In the genomic region with DNA sequence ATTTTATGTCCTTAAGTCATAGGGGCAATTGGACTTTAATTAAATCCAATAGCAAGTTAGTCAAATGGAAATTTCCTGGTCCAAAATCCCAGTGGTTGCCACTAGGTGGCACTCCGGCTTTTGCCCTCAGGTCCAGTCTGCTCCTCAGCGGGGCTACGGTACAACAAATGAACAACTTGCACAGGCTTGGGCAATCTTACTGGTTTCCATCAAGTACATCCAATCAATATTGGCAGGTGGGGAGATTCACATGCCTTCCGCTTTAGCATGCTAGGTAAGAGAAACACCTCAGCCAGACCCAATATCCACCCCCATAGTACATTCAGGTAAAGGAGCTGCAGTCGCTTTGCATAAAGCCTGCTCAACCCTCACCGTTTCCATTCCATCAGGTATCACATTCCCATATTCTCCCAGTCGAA, we compare ENCODE assay signal across 8 cellular contexts. TPM values are rescaled to one million over a fixed set of nuclear protein-coding genes. Genes with fewer than 3 reads are reported as not detected.
DNase-seq lines count a peak whose midpoint lies in the region; ATAC-seq and TF ChIP-seq lines count a peak whose summit lies in the region.

No MANE protein-coding gene starts in this region.

- H3K27ac Mint-ChIP-seq in osteocyte (ENCODE audit: unreplicated experiment) (no peak overlapping the region), type B pancreatic cell (no peak overlapping the region)

- H2AFZ ChIP-seq in DND-41 (ENCODE audit: low read depth, low read length), result no peak overlapping the region
- H2AFZ ChIP-seq in KMS-11 (ENCODE audit: low read depth), result no peak overlapping the region

- no peaks in the 10 kb centered on the region for H3K9me3 ChIP-seq in DND-41 (ENCODE audit: insufficient read depth, low read length, severe bottlenecking)

- H3K36me3 Mint-ChIP-seq in osteocyte (ENCODE audit: unreplicated experiment), result peaks cover 11% of the 10 kb centered on the region
- peaks cover 8% of the 10 kb centered on the region for H3K36me3 Mint-ChIP-seq in type B pancreatic cell

- H3K36me3 ChIP-seq in DND-41 (ENCODE audit: insufficient read depth, low read length) (peaks cover 11% of the 10 kb centered on the region; the same call in 1 of the 2 replicates), KMS-11 (ENCODE audit: insufficient read depth) (no peaks in the 10 kb centered on the region)

- TF ChIP-seq CTCF in DND-41 (IDR thresholded peaks at IDR 0.05; ENCODE audit: borderline replicate concordance, extremely low read depth, low read length, poor library complexity, severe bottlenecking) (peak; percentile 90), KMS-11 (conservative IDR thresholded peaks at IDR 0.05; ENCODE audit: low read depth, low read length) (peak; percentile 87), foreskin keratinocyte (conservative IDR thresholded peaks at IDR 0.05) (peak; percentile 97), osteocyte (IDR thresholded peaks at IDR 0.05) (peak; percentile 86), type B pancreatic cell (conservative IDR thresholded peaks at IDR 0.05) (peak; percentile 91)

- H3K27me3 Mint-ChIP-seq in osteocyte (ENCODE audit: unreplicated experiment), result no peaks in the 10 kb centered on the region
- no peaks in the 10 kb centered on the region for H3K27me3 Mint-ChIP-seq in type B pancreatic cell

- H3K9me3 Mint-ChIP-seq in osteocyte (ENCODE audit: unreplicated experiment), result no peaks in the 10 kb centered on the region
- H3K9me3 Mint-ChIP-seq in type B pancreatic cell, result no peaks in the 10 kb centered on the region

- H3K4me3 ChIP-seq in DND-41 (ENCODE audit: low read depth in 1 of 2, low read length in 2 of 2) (no peak overlapping the region), KMS-11 (IDR thresholded peaks at IDR 0.05; ENCODE audit: insufficient read depth, low read depth, low read length) (no peak overlapping the region)

- H3K27ac ChIP-seq in DND-41 (ENCODE audit: low read length) (no peak overlapping the region), KMS-11 (no peak overlapping the region), foreskin keratinocyte (no peak overlapping the region)

- H3K4me1 ChIP-seq in DND-41 (ENCODE audit: insufficient read depth, low read length), result peaks cover 16% of the 10 kb centered on the region
- H3K4me1 ChIP-seq in KMS-11 (ENCODE audit: low read depth, poor library complexity, severe bottlenecking), result peaks cover 4% of the 10 kb centered on the region
- no peaks in the 10 kb centered on the region for H3K4me1 ChIP-seq in foreskin keratinocyte

- H3K4me2 ChIP-seq in DND-41 (ENCODE audit: insufficient read depth, low read length) (no peak overlapping the region), KMS-11 (no peak overlapping the region)

- peak; percentile 75 for DNase-seq in DND-41
- peak; percentile 25 to 61 for DNase-seq in SHP77 (lab: John Stamatoyannopoulos, UW)
- DNase-seq in activated T-helper 9 cell treated with anti-CD3 and anti-CD28 coated beads, Interleukin-2, amount 50 U/mL, for 16 hours (ENCODE audit: low read depth), result peak; percentile 57
- DNase-seq in foreskin keratinocyte, result peak in 1 of 2 donors; percentile 51
- no peak for DNase-seq in osteocyte (ENCODE audit: extremely low spot score, unreplicated experiment)
- no peak for DNase-seq in type B pancreatic cell (ENCODE audit: extremely low spot score, unreplicated experiment)

- H3K9ac ChIP-seq in DND-41 (ENCODE audit: low read depth, low read length), result no peak overlapping the region
- no peak overlapping the region for H3K9ac ChIP-seq in KMS-11

- H3K79me2 ChIP-seq in DND-41 (ENCODE audit: insufficient read depth, low read length) (peaks cover 10% of the 10 kb centered on the region), KMS-11 (ENCODE audit: insufficient read depth, low read depth) (no peaks in the 10 kb centered on the region)

- H3K27me3 ChIP-seq in DND-41 (ENCODE audit: insufficient read depth, low read length, poor library complexity) (no peaks in the 10 kb centered on the region), KMS-11 (ENCODE audit: insufficient read depth, low read depth) (no peaks in the 10 kb centered on the region), foreskin keratinocyte (no peaks in the 10 kb centered on the region)

- ATAC-seq in DND-41 (ENCODE audit: insufficient read depth, low read depth) (peak; percentile 70), foreskin keratinocyte (peak; percentile 57), GM18505 (IDR thresholded peaks at IDR 0.05; ENCODE audit: unreplicated experiment) (no peak)

- H3K4me3 Mint-ChIP-seq in osteocyte (ENCODE audit: unreplicated experiment) (no peak overlapping the region), type B pancreatic cell (no peak overlapping the region)

- H3K4me1 Mint-ChIP-seq in osteocyte (ENCODE audit: unreplicated experiment) (peaks cover 7% of the 10 kb centered on the region), type B pancreatic cell (ENCODE audit: unreplicated experiment) (no peaks in the 10 kb centered on the region)

- H4K20me1 ChIP-seq in DND-41 (ENCODE audit: insufficient read depth, low read length) (peaks cover 8% of the 10 kb centered on the region), KMS-11 (ENCODE audit: insufficient read depth) (no peaks in the 10 kb centered on the region)

- no peak for TF ChIP-seq POLR2A in GM18505 (IDR thresholded peaks at IDR 0.05; ENCODE audit: borderline replicate concordance, extremely low read depth, insufficient read depth, insufficient read length)

RNA-seq across cellular contexts. Expression of a gene that starts 6.3 kb away (rescaled TPM):
- total RNA-seq in foreskin keratinocyte (4.6 and 6.0 TPM in 2 replicates), osteocyte (10.7 and 11.1 TPM in 2 replicates), type B pancreatic cell (ENCODE audit: low replicate concordance) (10.2 and 29.5 TPM in 2 replicates)
- polyA plus RNA-seq in foreskin keratinocyte, result 6.3 and 6.7 TPM in 2 replicates

RNA-seq across cellular contexts. Expression of a gene that starts 14.4 kb away (rescaled TPM):
- total RNA-seq in foreskin keratinocyte (281 and 287 TPM in 2 replicates), osteocyte (98.8 and 102 TPM in 2 replicates), type B pancreatic cell (ENCODE audit: low replicate concordance) (126 and 163 TPM in 2 replicates)
- polyA plus RNA-seq in foreskin keratinocyte, result 393 and 452 TPM in 2 replicates

RNA-seq across cellular contexts. Expression of a gene that starts 14.4 kb away (rescaled TPM):
- 12.1 and 12.7 TPM in 2 replicates for total RNA-seq in foreskin keratinocyte
- polyA plus RNA-seq in foreskin keratinocyte, result 20.8 and 21.6 TPM in 2 replicates
- 47.8 and 49.5 TPM in 2 replicates for total RNA-seq in osteocyte
- 42.6 and 46.2 TPM in 2 replicates for total RNA-seq in type B pancreatic cell (ENCODE audit: low replicate concordance)

RNA-seq across cellular contexts. Expression of a gene that starts 33.5 kb away (rescaled TPM):
- 148 TPM in 2 replicates for total RNA-seq in foreskin keratinocyte
- 187 and 188 TPM in 2 replicates for polyA plus RNA-seq in foreskin keratinocyte
- total RNA-seq in osteocyte, result 102 and 109 TPM in 2 replicates
- 102 and 129 TPM in 2 replicates for total RNA-seq in type B pancreatic cell (ENCODE audit: low replicate concordance)

RNA-seq across cellular contexts. Expression of a gene that starts 39.8 kb away (rescaled TPM):
- total RNA-seq in foreskin keratinocyte, result 19.6 and 22.1 TPM in 2 replicates
- 20.2 and 22.1 TPM in 2 replicates for polyA plus RNA-seq in foreskin keratinocyte
- total RNA-seq in osteocyte, result 6.2 and 7.4 TPM in 2 replicates
- 8.9 and 16.6 TPM in 2 replicates for total RNA-seq in type B pancreatic cell (ENCODE audit: low replicate concordance)

Comparison
In these comparisons a context has a peak if more than half of its experiments do, and no peak if none do; other contexts are left out.
1. DNase-seq: peak in DND-41 (single experiment), SHP77 (2 of 2) and activated T-helper 9 cell treated with anti-CD3 and anti-CD28 coated beads, Interleukin-2, amount 50 U/mL, for 16 hours (single experiment); none in osteocyte (single experiment) and type B pancreatic cell (single experiment).
2. Peak in every context shown above with its lines, with median percentiles within 50 percentile points of each other: CTCF ChIP-seq.